Comparison of ENCODE assay signal across 16 cellular contexts in genomic region chr3:184836090-184836785, GRCh38. TPM values are rescaled to one million over a fixed set of nuclear protein-coding genes. Genes with fewer than 3 reads are reported as not detected.
DNase-seq lines count a peak whose midpoint lies in the region; ATAC-seq and TF ChIP-seq lines count a peak whose summit lies in the region.
"Had no signal": no experiment of that assay in that cellular context is flagged by ENCODE, and none has a peak within 500 bp of the region (broad histone marks: within the 10 kb centered on the region; RNA-seq: fewer than 3 reads in every experiment).

No MANE protein-coding gene starts in this region.

- H3K9me3 ChIP-seq in BLaER1: no peaks in the 10 kb centered on the region
- H3K9me3 ChIP-seq in Karpas-422 (ENCODE audit: low read length): no peaks in the 10 kb centered on the region
- no peaks in the 10 kb centered on the region for H3K9me3 ChIP-seq in skeletal muscle tissue (ENCODE audit: control insufficient read depth in 3 of 3, low read length in 3 of 3)
- H3K9me3 ChIP-seq in Caco-2: no peaks in the 10 kb centered on the region

- H3K4me3 Mint-ChIP-seq in WTC11: no peak overlapping the region
- H3K4me3 Mint-ChIP-seq in Caco-2 (ENCODE audit: unreplicated experiment): no peak overlapping the region
- H3K4me3 Mint-ChIP-seq: B cell; CD14-positive monocyte; CD8-positive, alpha-beta T cell had no signal

- CTCF ChIA-PET in WTC11 (lab: Charles Lee): interaction anchor here (0.9 to 1.7 kb wide), 3 partner anchors 24 to 285 kb away, joined by 3 to 4 read pairs (median 3); partner anchors contain the start of genes EPHB3 and VPS8
- CTCF ChIA-PET in Caco-2 (lab: Charles Lee): no interaction called here

- no peak overlapping the region for H2AFZ ChIP-seq in Karpas-422 (ENCODE audit: low read length)

- DNase-seq in Karpas-422 (peak; percentile 61), WTC11 (ENCODE audit: low spot score) (no peak), Caco-2 (no peak), SKM-1 (lab: John Stamatoyannopoulos, UW; ENCODE audit: unreplicated experiment) (no peak), DMS114 treated with DMSO at 0.1 percent for 48 hours (lab: John Stamatoyannopoulos, UW; ENCODE audit: unreplicated experiment) (no peak)
- DNase-seq: ACHN; CD8-positive, alpha-beta T cell; COR-L47; DMS53; GF-D8; HCEC 1CT had no signal

- H3K9ac ChIP-seq in BLaER1 (no peak overlapping the region), Karpas-422 (ENCODE audit: low read length) (no peak overlapping the region), skeletal muscle tissue (ENCODE audit: low read depth in 1 of 3, low read length in 3 of 3) (peak overlapping the region in 1 of 3 donors; percentile 46)

- no peaks in the 10 kb centered on the region for H3K9me3 Mint-ChIP-seq in WTC11
- no peaks in the 10 kb centered on the region for H3K9me3 Mint-ChIP-seq in Caco-2 (ENCODE audit: unreplicated experiment)
- H3K9me3 Mint-ChIP-seq: CD8-positive, alpha-beta T cell had no signal

- intact Hi-C loops in Caco-2 (cut with micrococcal nuclease; ENCODE audit: unreplicated experiment): no loop called here

- H3K27me3 ChIP-seq in BLaER1 (no peaks in the 10 kb centered on the region), Karpas-422 (ENCODE audit: low read length) (no peaks in the 10 kb centered on the region), skeletal muscle tissue (ENCODE audit: control insufficient read depth in 3 of 3, insufficient read depth in 3 of 3, low read length in 3 of 3) (no peaks in the 10 kb centered on the region), Caco-2 (replicated peaks; ENCODE audit: control insufficient read depth, insufficient read depth, low read length) (no peaks in the 10 kb centered on the region)

- H4K20me1 ChIP-seq in BLaER1: no peaks in the 10 kb centered on the region
- no peaks in the 10 kb centered on the region for H4K20me1 ChIP-seq in Karpas-422 (ENCODE audit: insufficient read depth, low read depth, low read length)

- peaks cover 14% of the 10 kb centered on the region for H3K4me1 ChIP-seq in BLaER1
- peaks cover 27% of the 10 kb centered on the region for H3K4me1 ChIP-seq in Karpas-422 (ENCODE audit: low read length)
- H3K4me1 ChIP-seq in skeletal muscle tissue (ENCODE audit: control insufficient read depth in 3 of 3, insufficient read depth in 3 of 3, low read length in 3 of 3): peaks cover 4 to 24% (median 4%) of the 10 kb centered on the region in 3 donors
- H3K4me1 ChIP-seq in Caco-2: no peaks in the 10 kb centered on the region

- no peaks in the 10 kb centered on the region for H3K9me2 ChIP-seq in Karpas-422 (replicated peaks; ENCODE audit: insufficient read depth, low read length)

- BruUV-seq in Caco-2 (replicated peaks; lab: Mats Ljungman, UMichigan): no TSS peak

- TF ChIP-seq CTCF in WTC11 (IDR thresholded peaks at IDR 0.05) (no peak), Caco-2 (IDR thresholded peaks at IDR 0.05; ENCODE audit: insufficient read depth in 1 of 2, low read depth in 1 of 2, low read length in 1 of 2, severe bottlenecking in 1 of 2, unreplicated experiment in 1 of 2) (no peak)

- H3K36me3 Mint-ChIP-seq in WTC11: peaks cover 21% of the 10 kb centered on the region
- H3K36me3 Mint-ChIP-seq in Caco-2 (ENCODE audit: insufficient read depth, unreplicated experiment): peaks cover 18% of the 10 kb centered on the region

- 0 out of 2 replicates have a peak overlapping the region, but pooled peaks have one; percentile 24 for H3K27ac Mint-ChIP-seq in WTC11
- no peak overlapping the region for H3K27ac Mint-ChIP-seq in Caco-2 (ENCODE audit: unreplicated experiment)
- H3K27ac Mint-ChIP-seq: B cell; CD14-positive monocyte; CD8-positive, alpha-beta T cell had no signal

- peaks cover 11% of the 10 kb centered on the region; the same call in 1 of the 2 replicates for H3K79me2 ChIP-seq in Karpas-422 (ENCODE audit: low read length)

- H3K36me3 ChIP-seq in BLaER1 (peaks cover 55% of the 10 kb centered on the region), Karpas-422 (ENCODE audit: insufficient read depth, low read length) (peaks cover 33% of the 10 kb centered on the region), skeletal muscle tissue (ENCODE audit: control insufficient read depth in 3 of 3, insufficient read depth in 3 of 3, low read length in 3 of 3) (peaks cover 19 to 33% (median 28%) of the 10 kb centered on the region in 3 donors), Caco-2 (ENCODE audit: control insufficient read depth, insufficient read depth, low read length) (no peaks in the 10 kb centered on the region)

- POLR2A ChIA-PET in WTC11 (lab: Charles Lee): no interaction called here
- POLR2A ChIA-PET in Caco-2 (lab: Charles Lee): no interaction called here

- H3K27ac ChIP-seq in BLaER1 (0 out of 2 replicates have a peak overlapping the region, but pooled peaks have one; percentile 4), Karpas-422 (ENCODE audit: low read length) (peak overlapping the region; percentile 66), skeletal muscle tissue (ENCODE audit: low read depth, low read length) (peak overlapping the region; percentile 31)

- ATAC-seq in WTC11: no peak
- no peak for ATAC-seq in HG02588 (IDR thresholded peaks at IDR 0.05; ENCODE audit: unreplicated experiment)
- ATAC-seq: CD8-positive, alpha-beta T cell had no signal

- H3K4me2 ChIP-seq in BLaER1 (peak overlapping the region; percentile 25), Karpas-422 (ENCODE audit: low read depth, low read length, poor library complexity, severe bottlenecking) (peak overlapping the region; percentile 21)

- H3K27me3 Mint-ChIP-seq in WTC11 (ENCODE audit: low read depth): no peaks in the 10 kb centered on the region
- no peaks in the 10 kb centered on the region for H3K27me3 Mint-ChIP-seq in Caco-2 (ENCODE audit: insufficient read depth, unreplicated experiment)
- H3K27me3 Mint-ChIP-seq: B cell had no signal

- H3K4me1 Mint-ChIP-seq in WTC11 (peaks cover 16% of the 10 kb centered on the region), Caco-2 (ENCODE audit: low read depth, unreplicated experiment) (no peaks in the 10 kb centered on the region)
- H3K4me1 Mint-ChIP-seq: B cell had no signal

- no peak overlapping the region for H3K4me3 ChIP-seq in BLaER1
- H3K4me3 ChIP-seq in Karpas-422 (ENCODE audit: low read length): no peak overlapping the region
- H3K4me3 ChIP-seq in skeletal muscle tissue (ENCODE audit: low read length in 3 of 3): no peak overlapping the region
- H3K4me3 ChIP-seq in Caco-2 (ENCODE audit: low read depth, low read length): no peak overlapping the region

TF ChIP-seq in WTC11, 78 proteins besides CTCF, POLR2A, EP300 and RAD21:
- no peak for TF ChIP-seq NR1H2 (CRISPR knock-in tag; IDR thresholded peaks at IDR 0.05)

RNA-seq across cellular contexts. Expression of gene VPS8, which starts 24.3 kb away (rescaled TPM):
- total RNA-seq in Karpas-422 (2014; rRNA removed; shearing (Covaris generic); ENCODE audit: low replicate concordance): 77.5 and 168 TPM in 2 replicates
- total RNA-seq in WTC11 (2021) (44.9 to 49.5 TPM (median 46.1 TPM) in 3 replicates), skeletal muscle tissue (316 TPM), Caco-2 (2022) (41.7 and 44.7 TPM in 2 replicates)

Comparison
In these comparisons a context has a peak if more than half of its experiments do, and no peak if none do; other contexts are left out.
1. H3K27ac ChIP-seq: peak in every context shown above with its lines; median percentile 66 in Karpas-422; 31 in skeletal muscle tissue; 4 in BLaER1.